In the genomic region with DNA sequence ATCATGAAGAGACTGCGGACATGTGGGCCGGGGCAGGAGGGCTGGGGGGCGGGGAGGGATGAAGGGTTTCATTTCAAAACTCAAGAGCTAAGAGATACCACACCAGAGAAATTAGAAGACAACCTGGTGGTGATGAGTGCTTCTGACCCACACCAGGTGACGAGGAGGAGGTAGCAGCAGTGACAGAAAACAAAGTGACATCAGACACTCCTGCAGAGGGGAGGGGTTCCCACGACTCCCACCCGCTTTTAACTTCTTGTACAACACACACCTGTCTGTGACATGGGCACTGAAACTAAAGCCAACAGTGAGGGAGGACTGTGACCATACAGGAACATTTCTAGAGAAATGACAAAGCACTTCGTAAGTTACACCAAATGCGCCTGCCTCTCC, we compare ENCODE assay signal across 21 cellular contexts.
DNase-seq lines count a peak whose midpoint lies in the region; ATAC-seq and TF ChIP-seq lines count a peak whose summit lies in the region.
"Had no signal": no experiment of that assay in that cellular context is flagged by ENCODE, and none has a peak within 500 bp of the region (broad histone marks: within the 10 kb centered on the region; RNA-seq: fewer than 3 reads in every experiment).

No MANE protein-coding gene starts in this region.

- H3K36me3 Mint-ChIP-seq in activated CD4-positive, alpha-beta T cell treated with anti-CD3 and anti-CD28 coated beads for 36 hours (ENCODE audit: low read depth): peaks cover 23% of the 10 kb centered on the region
- H3K36me3 Mint-ChIP-seq in CD8-positive, alpha-beta memory T cell: peaks cover 0 to 35% (median 6%) of the 10 kb centered on the region in 3 donors
- H3K36me3 Mint-ChIP-seq in central memory CD8-positive, alpha-beta T cell (ENCODE audit: insufficient read depth): peaks cover 19% of the 10 kb centered on the region
- H3K36me3 Mint-ChIP-seq in progenitor cell of endocrine pancreas (ENCODE audit: insufficient read depth): no peaks in the 10 kb centered on the region

- TF ChIP-seq CTCF in progenitor cell of endocrine pancreas (IDR thresholded peaks at IDR 0.05; ENCODE audit: unreplicated experiment): no peak

- no peaks in the 10 kb centered on the region for H3K27me3 Mint-ChIP-seq in activated CD4-positive, alpha-beta T cell treated with anti-CD3 and anti-CD28 coated beads for 36 hours
- no peaks in the 10 kb centered on the region for H3K27me3 Mint-ChIP-seq in CD8-positive, alpha-beta memory T cell
- H3K27me3 Mint-ChIP-seq in central memory CD8-positive, alpha-beta T cell: no peaks in the 10 kb centered on the region
- H3K27me3 Mint-ChIP-seq in progenitor cell of endocrine pancreas: no peaks in the 10 kb centered on the region

- CTCF ChIA-PET in activated CD4-positive, alpha-beta T cell treated with anti-CD3 and anti-CD28 coated beads for 36 hours (lab: Charles Lee): interaction anchor here (1.2 kb wide), 1 partner anchor 19 kb away, joined by 3 read pairs; no protein-coding TSS in a partner anchor
- CTCF ChIA-PET in CD8-positive, alpha-beta memory T cell (lab: Charles Lee): no interaction called here

- intact Hi-C loops in activated CD4-positive, alpha-beta T cell treated with anti-CD3 and anti-CD28 coated beads for 36 hours (cut with DNase I, micrococcal nuclease): no loop called here

- POLR2A ChIA-PET in activated CD4-positive, alpha-beta T cell treated with anti-CD3 and anti-CD28 coated beads for 36 hours (lab: Charles Lee): no interaction called here
- POLR2A ChIA-PET in CD8-positive, alpha-beta memory T cell (lab: Charles Lee): no interaction called here

- H3K27ac Mint-ChIP-seq in activated CD4-positive, alpha-beta T cell treated with anti-CD3 and anti-CD28 coated beads for 36 hours: peak overlapping the region; percentile 75
- H3K27ac Mint-ChIP-seq in CD8-positive, alpha-beta memory T cell: peak overlapping the region; percentile 18 to 91 (median 74)
- peak overlapping the region; percentile 29 for H3K27ac Mint-ChIP-seq in central memory CD8-positive, alpha-beta T cell (ENCODE audit: low read depth)
- peak overlapping the region; percentile 83 for H3K27ac Mint-ChIP-seq in progenitor cell of endocrine pancreas
- H3K27ac Mint-ChIP-seq: GM23338 had no signal

- no peaks in the 10 kb centered on the region for H3K27me3 ChIP-seq in CD8-positive, alpha-beta memory T cell (ENCODE audit: insufficient read depth, low read length, poor library complexity, severe bottlenecking)
- no peaks in the 10 kb centered on the region for H3K27me3 ChIP-seq in SJCRH30
- H3K27me3 ChIP-seq: tibial nerve had no signal

- no peak overlapping the region for H3K4me3 Mint-ChIP-seq in activated CD4-positive, alpha-beta T cell treated with anti-CD3 and anti-CD28 coated beads for 36 hours
- peak overlapping the region in 3 of 7 donors; percentile 43 to 78 (median 61) for H3K4me3 Mint-ChIP-seq in CD8-positive, alpha-beta memory T cell
- H3K4me3 Mint-ChIP-seq in central memory CD8-positive, alpha-beta T cell: peak overlapping the region; percentile 9
- H3K4me3 Mint-ChIP-seq in progenitor cell of endocrine pancreas (ENCODE audit: low read depth): no peak overlapping the region
- H3K4me3 Mint-ChIP-seq: GM23338 had no signal

- H3K36me3 ChIP-seq in CD8-positive, alpha-beta memory T cell (ENCODE audit: insufficient read depth, low read length): no peaks in the 10 kb centered on the region
- H3K36me3 ChIP-seq in SJCRH30: no peaks in the 10 kb centered on the region
- H3K36me3 ChIP-seq: WERI-Rb-1 had no signal

- peaks cover 2% of the 10 kb centered on the region for H3K9me3 Mint-ChIP-seq in activated CD4-positive, alpha-beta T cell treated with anti-CD3 and anti-CD28 coated beads for 36 hours (ENCODE audit: low read depth)
- H3K9me3 Mint-ChIP-seq in CD8-positive, alpha-beta memory T cell: no peaks in the 10 kb centered on the region
- no peaks in the 10 kb centered on the region for H3K9me3 Mint-ChIP-seq in central memory CD8-positive, alpha-beta T cell
- H3K9me3 Mint-ChIP-seq in progenitor cell of endocrine pancreas (ENCODE audit: low read depth): no peaks in the 10 kb centered on the region
- H3K9me3 Mint-ChIP-seq: GM23338 had no signal

- no peak for ATAC-seq in activated CD4-positive, alpha-beta T cell treated with anti-CD3 and anti-CD28 coated beads for 36 hours
- ATAC-seq in central memory CD8-positive, alpha-beta T cell (replicated peaks; ENCODE audit: extremely low read depth, poor library complexity, severe bottlenecking): no peak
- ATAC-seq: GM23338 had no signal

- no peaks in the 10 kb centered on the region for H3K9me3 ChIP-seq in CD8-positive, alpha-beta memory T cell (ENCODE audit: low read length)
- no peaks in the 10 kb centered on the region for H3K9me3 ChIP-seq in SJCRH30 (replicated peaks)
- H3K9me3 ChIP-seq: SK-N-SH had no signal

- H3K4me1 Mint-ChIP-seq in activated CD4-positive, alpha-beta T cell treated with anti-CD3 and anti-CD28 coated beads for 36 hours: peaks cover 74% of the 10 kb centered on the region
- peaks cover 79 to 96% (median 90%) of the 10 kb centered on the region in 3 donors for H3K4me1 Mint-ChIP-seq in CD8-positive, alpha-beta memory T cell
- H3K4me1 Mint-ChIP-seq in central memory CD8-positive, alpha-beta T cell: peaks cover 76% of the 10 kb centered on the region
- H3K4me1 Mint-ChIP-seq in progenitor cell of endocrine pancreas (ENCODE audit: low read depth): peaks cover 41% of the 10 kb centered on the region

- H3K27ac ChIP-seq in CD8-positive, alpha-beta memory T cell (ENCODE audit: low read depth, low read length): no peak overlapping the region
- H3K27ac ChIP-seq in SJCRH30: no peak overlapping the region
- H3K27ac ChIP-seq: RWPE1, tibial nerve, WERI-Rb-1 had no signal

- no peak for DNase-seq in activated CD4-positive, alpha-beta T cell treated with anti-CD3 and anti-CD28 coated beads for 36 hours
- no peak for DNase-seq in activated CD4-positive, alpha-beta T cell treated with anti-CD3 and anti-CD28 coated beads, Interleukin-2, amount 50 U/mL, for 4 hours
- DNase-seq in CD8-positive, alpha-beta memory T cell: peak in 1 of 5 donors; percentile 38
- no peak for DNase-seq in central memory CD8-positive, alpha-beta T cell (ENCODE audit: low spot score in 2 of 2)
- DNase-seq in progenitor cell of endocrine pancreas (ENCODE audit: low spot score, unreplicated experiment) (no peak), SJCRH30 (no peak), occipital lobe (lab: John Stamatoyannopoulos, UW) (no peak)
- no peak for DNase-seq in stimulated activated CD8-positive, alpha-beta memory T cell treated with anti-CD3 and anti-CD28 coated beads, Interleukin-4, amount 100 ng/mL, for 48 hours
- DNase-seq: DMS79 treated with DMSO at 0.1 percent for 48 hours; IMR-90; mammary epithelial cell; NCI-H1105 treated with DMSO at 0.1 percent for 48 hours; NCI-H2081; NCI-H82; SK-N-SH; small intestine; stimulated activated naive CD4-positive, alpha-beta T cell; WERI-Rb-1 had no signal

- no peak overlapping the region for H3K4me3 ChIP-seq in CD8-positive, alpha-beta memory T cell (ENCODE audit: low read length)
- H3K4me3 ChIP-seq in SJCRH30: no peak overlapping the region
- H3K4me3 ChIP-seq: GM23338, tibial nerve had no signal

- peaks cover 58% of the 10 kb centered on the region for H3K4me1 ChIP-seq in CD8-positive, alpha-beta memory T cell (ENCODE audit: insufficient read depth, low read length)
- peaks cover 9% of the 10 kb centered on the region for H3K4me1 ChIP-seq in SJCRH30

Comparison
In these comparisons a context has a peak if more than half of its experiments do, and no peak if none do; other contexts are left out.
1. H3K27ac Mint-ChIP-seq: peak in every context shown above with its lines; median percentile 83 in progenitor cell of endocrine pancreas; 75 in activated CD4-positive, alpha-beta T cell treated with anti-CD3 and anti-CD28 coated beads for 36 hours; 74 in CD8-positive, alpha-beta memory T cell; 29 in central memory CD8-positive, alpha-beta T cell.